ENCODE assay signal across 20 cellular contexts in the genomic region with DNA sequence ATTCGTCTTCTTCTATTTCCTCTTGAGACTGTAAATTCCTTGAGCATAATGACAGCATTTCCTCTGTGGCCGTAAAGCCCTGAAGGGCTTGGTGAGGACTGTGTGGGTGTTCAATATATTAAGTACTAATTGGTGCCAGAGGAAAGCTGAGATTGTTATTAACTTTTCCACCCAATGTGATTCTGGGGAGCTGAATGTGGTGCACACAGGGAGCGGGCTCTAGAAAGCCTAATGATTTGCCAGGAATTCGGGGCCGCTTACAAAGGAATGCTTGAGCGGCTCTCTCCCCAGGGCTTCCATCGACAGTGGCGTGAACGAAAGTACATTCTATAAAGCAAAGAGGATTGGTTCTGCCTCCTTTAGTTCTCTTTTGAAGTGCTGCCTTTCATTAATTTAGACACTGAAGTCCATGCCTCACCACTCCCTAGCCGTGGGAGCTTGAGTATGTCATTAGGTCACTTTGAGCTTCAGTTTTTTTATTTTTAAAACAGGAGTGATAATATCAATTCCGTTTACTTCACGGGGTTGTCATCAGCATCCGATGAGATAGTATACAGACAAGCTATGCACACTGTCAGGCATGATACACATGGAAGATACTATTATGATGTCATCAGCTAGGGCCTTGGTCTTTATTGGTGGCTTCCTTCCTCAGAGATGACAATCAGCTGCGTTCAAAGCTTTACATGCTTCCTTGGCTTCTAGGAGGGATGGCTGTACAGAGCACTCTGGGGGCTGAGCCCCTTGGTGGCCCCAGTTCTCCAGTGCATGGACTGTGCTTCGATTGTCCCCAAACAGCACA. TPM values are rescaled to one million over a fixed set of nuclear protein-coding genes. Genes with fewer than 3 reads are reported as not detected.
A peak's percentile ranks its signal among the peaks of the same experiment; 100 is the strongest.
DNase-seq lines count a peak whose midpoint lies in the region; ATAC-seq and TF ChIP-seq lines count a peak whose summit lies in the region.
"Had no signal": no experiment of that assay in that cellular context is flagged by ENCODE, and none has a peak within 500 bp of the region (broad histone marks: within the 10 kb centered on the region; RNA-seq: fewer than 3 reads in every experiment).

No MANE protein-coding gene starts in this region.

- peak; percentile 64 for DNase-seq in EH (ENCODE audit: low read depth)
- DNase-seq in SK-MEL-5 (ENCODE audit: low read depth, low spot score), result peak; percentile 43
- peak; percentile 82 for DNase-seq in foreskin melanocyte
- peak; percentile 89 for DNase-seq in neural progenitor cell (ENCODE audit: low spot score)
- DNase-seq in stimulated activated CD4-positive, alpha-beta T cell treated with anti-CD3 and anti-CD28 coated beads, Interleukin-2, amount 100 ng/mL, for 48 hours, result no peak
- no peak for DNase-seq in T-helper 2 cell
- DNase-seq: activated CD4-positive, alpha-beta T cell treated with anti-CD3 and anti-CD28 coated beads for 4 hours; activated T-cell treated with anti-CD3 and anti-CD28 coated beads, Interleukin-2, amount 50 U/mL, for 1 hour; DMS 273 treated with DMSO at 0.1 percent for 48 hours; GM23248; Karpas-422; NCI-H1694 treated with DMSO at 0.1 percent for 48 hours; NCI-H69; T-helper 9 cell had no signal

- peaks cover 60% of the 10 kb centered on the region for H3K4me1 Mint-ChIP-seq in neural progenitor cell

- peaks cover 3% of the 10 kb centered on the region for H3K36me3 Mint-ChIP-seq in neural progenitor cell
- H3K36me3 Mint-ChIP-seq: activated naive CD8-positive, alpha-beta T cell had no signal

- H3K27ac ChIP-seq in neural progenitor cell, result peak overlapping the region; percentile 84
- H3K27ac ChIP-seq: GM23248 had no signal

- H4K20me1 ChIP-seq in neural progenitor cell (ENCODE audit: low read depth), result no peaks in the 10 kb centered on the region

- H3K4me1 ChIP-seq in neural progenitor cell, result peaks cover 55% of the 10 kb centered on the region

- no peaks in the 10 kb centered on the region for H3K27me3 ChIP-seq in neural progenitor cell

- H3K36me3 ChIP-seq in neural progenitor cell, result no peaks in the 10 kb centered on the region

- H3K4me3 ChIP-seq in neural progenitor cell, result peak overlapping the region; percentile 19
- H3K4me3 ChIP-seq: GM23248 had no signal

- H3K9me3 Mint-ChIP-seq in neural progenitor cell, result peaks cover 26% of the 10 kb centered on the region

- H3K4me3 Mint-ChIP-seq in neural progenitor cell, result peak overlapping the region; percentile 56
- H3K4me3 Mint-ChIP-seq: activated naive CD8-positive, alpha-beta T cell had no signal

- peaks cover 8% of the 10 kb centered on the region for H3K27me3 Mint-ChIP-seq in neural progenitor cell (ENCODE audit: insufficient read depth, low read depth)

- peaks cover 36% of the 10 kb centered on the region for H3F3A ChIP-seq in neural progenitor cell (ENCODE audit: low read depth)

- in situ Hi-C loops in SK-MEL-5 (cut with HindIII; ENCODE audit: low pct_unique_long_range_greater_than_20kb, low sequenced_read_pairs), result no loop called here

- ATAC-seq in GM18502 (IDR thresholded peaks at IDR 0.05; ENCODE audit: poor library complexity, unreplicated experiment) (no peak), HG02571 (IDR thresholded peaks at IDR 0.05; ENCODE audit: unreplicated experiment) (no peak)
- ATAC-seq: esophagus mucosa had no signal

- H3K9ac ChIP-seq in neural progenitor cell, result no peak overlapping the region
- H3K9ac ChIP-seq: GM23248 had no signal

- no peaks in the 10 kb centered on the region for H3K79me2 ChIP-seq in neural progenitor cell (ENCODE audit: low read depth)

- TF ChIP-seq CTCF in neural progenitor cell (IDR thresholded peaks at IDR 0.05), result no peak

- H2AFZ ChIP-seq in neural progenitor cell (replicated peaks), result no peak overlapping the region
- H2AFZ ChIP-seq: GM23248 had no signal

- peak overlapping the region; percentile 99 for H3K27ac Mint-ChIP-seq in neural progenitor cell
- H3K27ac Mint-ChIP-seq: activated naive CD8-positive, alpha-beta T cell had no signal

- H3K9me3 ChIP-seq in neural progenitor cell (ENCODE audit: low read depth), result no peaks in the 10 kb centered on the region

- peak overlapping the region; percentile 64 for H3K4me2 ChIP-seq in neural progenitor cell

RNA-seq across cellular contexts. Expression of a gene that starts 11.0 kb away (rescaled TPM):
- total RNA-seq in SK-MEL-5 (2014; rRNA removed; shearing (Covaris generic)), result not detected in 2 replicates
- polyA plus RNA-seq in SK-MEL-5 (2015; cell fraction: cytosol; rRNA removed), result not detected in 2 replicates
- polyA plus RNA-seq in SK-MEL-5 (2015; cell fraction: nucleus; rRNA removed), result not detected in 2 replicates
- total RNA-seq in neural progenitor cell (ENCODE audit: low replicate concordance), result not detected in 2 replicates
- total RNA-seq: cerebellum, esophagus mucosa, lower leg skin had no signal

Comparison
In these comparisons a context has a peak if more than half of its experiments do, and no peak if none do; other contexts are left out.
1. DNase-seq: peak in EH (single experiment), SK-MEL-5 (single experiment), foreskin melanocyte (single experiment) and neural progenitor cell (single experiment); none in stimulated activated CD4-positive, alpha-beta T cell treated with anti-CD3 and anti-CD28 coated beads, Interleukin-2, amount 100 ng/mL, for 48 hours (0 of 2) and T-helper 2 cell (0 of 5).